8 cellular contexts compared by ENCODE assay signal in the genomic region with DNA sequence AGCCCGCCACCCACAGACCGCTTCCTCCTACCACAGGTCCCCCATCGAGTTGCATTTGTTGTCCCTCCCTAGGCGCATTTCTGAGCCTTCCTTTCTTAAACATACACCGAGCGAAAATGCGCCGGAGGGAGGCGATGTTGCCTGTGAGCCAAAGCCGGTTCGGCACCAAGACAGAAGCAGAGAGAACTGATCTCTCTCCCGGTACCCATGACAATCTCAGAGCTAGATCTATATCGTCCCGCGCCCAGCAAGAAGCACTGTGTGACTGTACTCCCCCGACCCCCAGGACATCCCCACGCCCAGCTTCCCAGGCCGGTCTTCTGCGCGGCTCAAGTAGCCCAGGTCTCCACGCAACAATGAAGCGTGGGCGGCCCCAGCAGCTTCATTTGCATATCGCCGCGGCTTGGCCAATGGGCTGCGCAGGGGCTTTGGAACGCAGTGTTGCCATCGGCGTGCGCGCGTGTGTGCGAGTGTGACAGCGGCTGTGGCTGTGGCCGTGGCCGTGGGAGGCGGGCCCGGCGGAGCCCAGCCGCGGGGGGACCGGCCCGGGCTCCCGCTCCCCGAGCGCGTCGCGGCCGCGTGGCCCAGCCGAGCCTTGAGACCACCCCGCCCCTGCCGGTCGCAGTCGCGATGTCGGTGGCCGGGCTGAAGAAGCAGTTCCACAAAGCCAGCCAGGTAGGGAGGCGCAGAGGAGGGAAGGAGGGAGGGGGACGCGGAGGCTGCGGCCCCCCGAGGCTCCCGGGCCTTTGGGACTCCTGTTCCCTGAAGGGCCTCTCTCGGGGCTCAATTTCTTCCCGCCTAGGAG. TPM values are rescaled to one million over a fixed set of nuclear protein-coding genes. Genes with fewer than 3 reads are reported as not detected.
DNase-seq lines count a peak whose midpoint lies in the region; ATAC-seq, FAIRE-seq and TF ChIP-seq lines count a peak whose summit lies in the region.

A gene with protein sequence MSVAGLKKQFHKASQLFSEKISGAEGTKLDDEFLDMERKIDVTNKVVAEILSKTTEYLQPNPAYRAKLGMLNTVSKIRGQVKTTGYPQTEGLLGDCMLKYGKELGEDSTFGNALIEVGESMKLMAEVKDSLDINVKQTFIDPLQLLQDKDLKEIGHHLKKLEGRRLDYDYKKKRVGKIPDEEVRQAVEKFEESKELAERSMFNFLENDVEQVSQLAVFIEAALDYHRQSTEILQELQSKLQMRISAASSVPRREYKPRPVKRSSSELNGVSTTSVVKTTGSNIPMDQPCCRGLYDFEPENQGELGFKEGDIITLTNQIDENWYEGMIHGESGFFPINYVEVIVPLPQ (plus strand): TSS at position 438 of the 805 bp plus-strand sequence. CDS start 193 bp downstream, at position 631.

- no peak within 1 kb of the TSS for H3K27ac ChIP-seq in BLaER1
- H3K27ac ChIP-seq in SK-N-MC: peak within 1 kb of the TSS; percentile 9; the same call in 1 of the 2 replicates
- H3K27ac ChIP-seq in K562 (ENCODE audit: extremely low read depth, low read depth, low read length): peak within 1 kb of the TSS; percentile 53; the same call in 2 of the 3 replicates
- no peak within 1 kb of the TSS for H3K27ac ChIP-seq in uterus

- H3K36me3 ChIP-seq in BLaER1 (no peaks in the 10 kb centered on the region), SK-N-MC (ENCODE audit: insufficient read depth, low read length) (no peaks in the 10 kb centered on the region), K562 (ENCODE audit: control insufficient read depth, insufficient read depth, low read length) (no peaks in the 10 kb centered on the region), uterus (no peaks in the 10 kb centered on the region)

- CTCF ChIA-PET in K562 (lab: Yijun Ruan, JAX; ENCODE audit: low intra/inter-chr PET ratio): interaction anchor here (1.6 kb wide), 1 partner anchor 112 kb away, joined by 13 read pairs; no protein-coding TSS in a partner anchor

- H3K9me1 ChIP-seq in K562 (ENCODE audit: control insufficient read depth, insufficient read depth, low read length): no peaks in the 10 kb centered on the region

- H3K9me3 ChIP-seq in BLaER1: peaks cover 22% of the 10 kb centered on the region
- H3K9me3 ChIP-seq in SK-N-MC (ENCODE audit: low read depth, low read length): no peaks in the 10 kb centered on the region
- H3K9me3 ChIP-seq in K562 (replicated peaks; ENCODE audit: control insufficient read depth, insufficient read depth, low read depth, low read length): no peaks in the 10 kb centered on the region
- no peaks in the 10 kb centered on the region for H3K9me3 ChIP-seq in uterus

- no TSS peak for BruUV-seq in K562 (replicated peaks; lab: Mats Ljungman, UMichigan)

- peak; percentile 72 for FAIRE-seq in K562 (lab: Jason Lieb, UNC)

- WGBS in K562 (ENCODE audit: insufficient coverage, low coverage, missing lambda C conversion rate): under 1% methylated on average over 45 of the region's 68 CpGs

- peaks cover 15% of the 10 kb centered on the region for H3K4me1 ChIP-seq in BLaER1
- peaks cover 18 to 19% of the 10 kb centered on the region in 2 experiments; a peak in 4 of 5 replicates for H3K4me1 ChIP-seq in K562 (replicated peaks in 1 of 2; ENCODE audit: control insufficient read depth in 2 of 2, insufficient read depth in 2 of 2, low read length in 2 of 2)
- peaks cover 0 to 5% of the 10 kb centered on the region in 2 donors for H3K4me1 ChIP-seq in uterus

- H2AFZ ChIP-seq in K562 (ENCODE audit: low read depth, low read length): peak within 1 kb of the TSS; percentile 96

- peak within 1 kb of the TSS; percentile 69 for H3K4me3 ChIP-seq in BLaER1
- peak within 1 kb of the TSS; percentile 99 for H3K4me3 ChIP-seq in SK-N-MC
- peak within 1 kb of the TSS; percentile 62 for H3K4me3 ChIP-seq in K562
- peak within 1 kb of the TSS; percentile 39 to 44 for H3K4me3 ChIP-seq in uterus

- POLR2A ChIA-PET in K562 (lab: Yijun Ruan, JAX): interaction anchor here (0.9 to 1.6 kb wide), 5 partner anchors 11 to 115 kb away, joined by 3 to 6 read pairs (median 4); no protein-coding TSS in a partner anchor

- ATAC-seq in HG02884 (IDR thresholded peaks at IDR 0.05; ENCODE audit: unreplicated experiment) (peak; percentile 50), K562 (peak; percentile 96), GM21447 (IDR thresholded peaks at IDR 0.05; ENCODE audit: unreplicated experiment) (no peak)

- TF ChIP-seq POLR2A in K562 (conservative IDR thresholded peaks at IDR 0.05) (no peak), uterus (IDR thresholded peaks at IDR 0.05) (no peak)

- intact Hi-C loops in K562 (cut with micrococcal nuclease) (loop anchor here (2.0 kb wide), 1 partner anchor 112 kb away; no protein-coding TSS in a partner anchor), posterior vena cava (cut with DNase I) (no loop called here), uterus (cut with DNase I; ENCODE audit: low total_unique reads) (no loop called here)

- peaks cover 22% of the 10 kb centered on the region for H3K79me2 ChIP-seq in K562 (ENCODE audit: control insufficient read depth, insufficient read depth, low read length)

- H3K9ac ChIP-seq in BLaER1 (peak within 1 kb of the TSS; percentile 39; the same call in 1 of the 2 replicates), SK-N-MC (ENCODE audit: insufficient read length) (peak within 1 kb of the TSS; percentile 79), K562 (ENCODE audit: insufficient read depth in 1 of 2, low read depth in 2 of 2, low read length in 2 of 2) (peak within 1 kb of the TSS; percentile 58 to 90)

- DNase-seq in SK-N-MC (ENCODE audit: low read depth, low spot score) (no peak), K562 (ENCODE audit: extremely low read depth in 1 of 4, low spot score in 3 of 4) (peak; percentile 82 to 91 (median 84)), hepatic stellate cell (ENCODE audit: low spot score) (peak; percentile 30), posterior vena cava (ENCODE audit: low spot score) (peak; percentile 92), uterus (peak; percentile 65 to 77)

- H3K4me2 ChIP-seq in BLaER1 (peak within 1 kb of the TSS; percentile 82), K562 (ENCODE audit: insufficient read depth, low read length) (peak within 1 kb of the TSS; percentile 87)

- TF ChIP-seq RAD21 in K562 (CRISPR knock-in tag; conservative IDR thresholded peaks at IDR 0.05 in 1 of 2, IDR thresholded peaks at IDR 0.05 in 1 of 2): peak; percentile 63 to 78

- H3K27me3 ChIP-seq in BLaER1 (peaks cover 17% of the 10 kb centered on the region), K562 (ENCODE audit: control insufficient read depth in 2 of 2, insufficient read depth in 2 of 2, low read length in 2 of 2) (no peaks in the 10 kb centered on the region; a peak in 1 of 5 replicates), uterus (no peaks in the 10 kb centered on the region)

- peak; percentile 65 to 71 (median 68) for TF ChIP-seq CTCF in K562 (IDR thresholded peaks at IDR 0.05 in 2 of 3, conservative IDR thresholded peaks at IDR 0.05 in 1 of 3; ENCODE audit: insufficient read depth in 2 of 3, low read depth in 1 of 3, low read length in 3 of 3)
- peak in 2 of 4 experiments; percentile 20 to 27 for TF ChIP-seq CTCF in uterus (IDR thresholded peaks at IDR 0.05)

- TF ChIP-seq EP300 in K562 (IDR thresholded peaks at IDR 0.05; ENCODE audit: low read length): no peak

- in situ Hi-C loops in K562 (cut with MboI): no loop called here

- no peaks in the 10 kb centered on the region for H4K20me1 ChIP-seq in BLaER1
- 0 out of 2 replicates have a peak, but pooled peaks cover 5% of the 10 kb centered on the region for H4K20me1 ChIP-seq in K562 (replicated peaks; ENCODE audit: control insufficient read depth, insufficient read depth, low read length)

TF ChIP-seq in K562, 482 proteins besides CTCF, POLR2A, EP300 and RAD21 (continues in another document):
- TF ChIP-seq MEIS2 (IDR thresholded peaks at IDR 0.05; ENCODE audit: partially characterized antibody) (no peak), FUS (optimal IDR thresholded peaks at IDR 0.05; ENCODE audit: low read depth, low read length) (no peak)
- TF ChIP-seq, protein P1, sequence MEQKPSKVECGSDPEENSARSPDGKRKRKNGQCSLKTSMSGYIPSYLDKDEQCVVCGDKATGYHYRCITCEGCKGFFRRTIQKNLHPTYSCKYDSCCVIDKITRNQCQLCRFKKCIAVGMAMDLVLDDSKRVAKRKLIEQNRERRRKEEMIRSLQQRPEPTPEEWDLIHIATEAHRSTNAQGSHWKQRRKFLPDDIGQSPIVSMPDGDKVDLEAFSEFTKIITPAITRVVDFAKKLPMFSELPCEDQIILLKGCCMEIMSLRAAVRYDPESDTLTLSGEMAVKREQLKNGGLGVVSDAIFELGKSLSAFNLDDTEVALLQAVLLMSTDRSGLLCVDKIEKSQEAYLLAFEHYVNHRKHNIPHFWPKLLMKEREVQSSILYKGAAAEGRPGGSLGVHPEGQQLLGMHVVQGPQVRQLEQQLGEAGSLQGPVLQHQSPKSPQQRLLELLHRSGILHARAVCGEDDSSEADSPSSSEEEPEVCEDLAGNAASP (IDR thresholded peaks at IDR 0.05): no peak

RNA-seq across cellular contexts. Expression of the gene that starts here (rescaled TPM):
- total RNA-seq in K562 (2011; cell fraction: chromatin; rRNA removed; ENCODE audit: low replicate concordance): 12.5 and 41.1 TPM in 2 replicates
- total RNA-seq in K562 (2011; cell fraction: nucleolus; rRNA removed): 8.7 and 9.9 TPM in 2 replicates
- total RNA-seq in K562 (2011; cell fraction: nucleoplasm; rRNA removed): 24.5 and 38.6 TPM in 2 replicates
- total RNA-seq in K562 (2014; rRNA removed): 13.1 and 16.0 TPM in 2 replicates
- total RNA-seq in K562 (2014; rRNA removed; fragmentation: Illumina TruSeq; extraction: Trizol): 13.5 and 16.1 TPM in 2 replicates
- total RNA-seq in K562 (2015; rRNA removed; fragmentation: Illumina TruSeq; extraction: Trizol): 6.8 and 7.5 TPM in 2 replicates
- total RNA-seq in K562 (2021): 8.9 and 9.6 TPM in 2 replicates
- polyA plus RNA-seq in K562 (2011; rRNA removed): 7.2 and 9.7 TPM in 2 replicates
- 1.7 and 3.9 TPM in 2 replicates for polyA plus RNA-seq in K562 (2011; cell fraction: cytosol; rRNA removed)
- polyA plus RNA-seq in K562 (2011; cell fraction: nucleus; rRNA removed): 7.5 and 9.2 TPM in 2 replicates
- 5.7 and 8.1 TPM in 2 replicates for polyA plus RNA-seq in K562 (2012)
- 13.3 and 14.3 TPM in 2 replicates for polyA plus RNA-seq in K562 (2014; fragmentation: Illumina TruSeq; extraction: Trizol)
- 1 to 10 TPM; 3.9 to 4.3 TPM for polyA plus RNA-seq in K562 (2014; fragmentation: Nextera tagmentation; extraction: Ambion mirVana)
- polyA plus RNA-seq in K562 (2014; rRNA removed): 13.7 and 14.5 TPM in 2 replicates
- polyA minus RNA-seq in K562 (2011; rRNA and poly(A)+ RNA removed): 5.2 and 7.0 TPM in 2 replicates
- 4.1 and 4.4 TPM in 2 replicates for polyA minus RNA-seq in K562 (2011; cell fraction: cytosol; rRNA and poly(A)+ RNA removed)
- 5.3 and 5.6 TPM in 2 replicates for polyA minus RNA-seq in K562 (2011; cell fraction: nucleus; rRNA and poly(A)+ RNA removed)
- total RNA-seq in posterior vena cava: under 1 TPM in 1 of 2 donors, not detected in 1; 0.29 TPM
- 10 to 100 TPM in 1 of 4 donors, 1 to 10 TPM in 2, not detected in 1; 1.2 to 11.8 (median 2.0) TPM for total RNA-seq in uterus

Comparison
In these comparisons a context has a peak if more than half of its experiments do, and no peak if none do; other contexts are left out.
1. Peak in DNase-seq in posterior vena cava; RNA of the gene not detected or under 1 TPM.
2. H3K27ac ChIP-seq: peak in SK-N-MC (single experiment) and K562 (single experiment); none in BLaER1 (single experiment) and uterus (0 of 2).
3. H3K4me3 ChIP-seq: peak in every context shown above with its lines; median percentile 99 in SK-N-MC; 69 in BLaER1; 62 in K562; 42 in uterus.
4. Peak in every context shown above with its lines, with median percentiles within 50 percentile points of each other: H3K9ac ChIP-seq.